In the genomic region with DNA sequence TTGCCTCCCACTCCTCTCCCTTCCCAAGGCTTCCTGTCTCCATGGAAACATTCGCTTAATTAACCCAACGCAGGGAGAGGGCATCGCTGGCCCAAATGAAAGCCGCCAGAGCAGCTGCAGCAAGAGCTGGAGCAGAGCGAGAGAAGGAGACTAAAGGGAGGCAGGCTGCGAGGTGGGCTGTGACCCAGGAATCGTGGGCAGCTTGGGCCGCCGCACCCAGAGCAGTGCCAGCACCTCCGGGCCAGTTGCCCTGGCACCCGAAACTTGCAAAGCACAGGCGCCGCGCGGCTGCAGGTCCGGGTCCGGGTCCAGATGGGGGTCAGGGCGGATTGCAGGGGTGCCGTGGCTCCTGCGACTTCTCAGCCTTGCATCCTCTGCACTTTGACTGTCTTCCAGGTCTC, we compare ENCODE assay signal across 10 cellular contexts. TPM values are rescaled to one million over a fixed set of nuclear protein-coding genes. Genes with fewer than 3 reads are reported as not detected.
A peak's percentile ranks its signal among the peaks of the same experiment; 100 is the strongest.
DNase-seq lines count a peak whose midpoint lies in the region; ATAC-seq and TF ChIP-seq lines count a peak whose summit lies in the region.
"Had no signal": no experiment of that assay in that cellular context is flagged by ENCODE, and none has a peak within 500 bp of the region (broad histone marks: within the 10 kb centered on the region; RNA-seq: fewer than 3 reads in every experiment).

No MANE protein-coding gene starts in this region.

- H3K4me3 Mint-ChIP-seq in endodermal cell: no peak overlapping the region
- H3K4me3 Mint-ChIP-seq: type B pancreatic cell had no signal

- no peaks in the 10 kb centered on the region for H3K4me1 Mint-ChIP-seq in endodermal cell

- H3K9me3 Mint-ChIP-seq in endodermal cell: no peaks in the 10 kb centered on the region

- TF ChIP-seq CTCF in AG04449 (IDR thresholded peaks at IDR 0.05; ENCODE audit: insufficient read depth, low read length, missing control alignments): no peak
- TF ChIP-seq CTCF in endodermal cell (conservative IDR thresholded peaks at IDR 0.05): no peak

- H3K4me3 ChIP-seq in AG04449 (ENCODE audit: low read depth, low read length) (peak overlapping the region; percentile 51), endodermal cell (ENCODE audit: low read length) (no peak overlapping the region)

- peaks cover 11% of the 10 kb centered on the region for H3K27me3 Mint-ChIP-seq in endodermal cell (ENCODE audit: insufficient read depth)

- ATAC-seq in HG03045 (IDR thresholded peaks at IDR 0.05; ENCODE audit: unreplicated experiment): no peak

- no peaks in the 10 kb centered on the region for H3K4me1 ChIP-seq in endodermal cell (ENCODE audit: control insufficient read depth, insufficient read depth, low read length)

- no peak overlapping the region for H3K27ac ChIP-seq in endodermal cell (ENCODE audit: low read depth, low read length)

- POLR2A ChIA-PET in AG04449 (lab: Yijun Ruan, JAX): interaction anchor here (0.6 kb wide), 1 partner anchor 19 kb away, joined by 3 read pairs; no protein-coding TSS in a partner anchor

- DNase-seq in AG04449 (ENCODE audit: low read depth, low spot score): no peak
- DNase-seq in NCI-H2227 (lab: John Stamatoyannopoulos, UW; ENCODE audit: unreplicated experiment): peak; percentile 58
- DNase-seq in endodermal cell: peak; percentile 72
- peak; percentile 16 for DNase-seq in myocyte (ENCODE audit: low read depth)
- no peak for DNase-seq in COLO668 (lab: John Stamatoyannopoulos, UW; ENCODE audit: unreplicated experiment)
- DNase-seq in activated CD8-positive, alpha-beta memory T cell treated with anti-CD3 and anti-CD28 coated beads, Interleukin-2, amount 50 U/mL, for 48 hours: no peak
- DNase-seq in DMS153 treated with DMSO at 0.1 percent for 48 hours (lab: John Stamatoyannopoulos, UW; ENCODE audit: unreplicated experiment): no peak
- DNase-seq: activated CD4-positive, alpha-beta T cell treated with anti-CD3 and anti-CD28 coated beads for 1 hour had no signal

- H3K9me3 ChIP-seq in endodermal cell (ENCODE audit: control insufficient read depth, low read length): no peaks in the 10 kb centered on the region

- no peak overlapping the region for H3K9ac ChIP-seq in endodermal cell (ENCODE audit: extremely low read depth, low read length, poor library complexity, severe bottlenecking)

- no peaks in the 10 kb centered on the region for H3K36me3 Mint-ChIP-seq in endodermal cell (ENCODE audit: low read depth)
- H3K36me3 Mint-ChIP-seq: type B pancreatic cell had no signal

- no peaks in the 10 kb centered on the region for H3K36me3 ChIP-seq in endodermal cell (ENCODE audit: control insufficient read depth, insufficient read depth, low read length)

- WGBS in endodermal cell (ENCODE audit: insufficient coverage in 1 of 2, insufficient read length in 1 of 2), 2 experiments: 93 to 96% methylated on average over 14 to 20 of the region's 20 CpGs

- H3K27ac Mint-ChIP-seq in endodermal cell: no peak overlapping the region
- H3K27ac Mint-ChIP-seq: type B pancreatic cell had no signal

- CTCF ChIA-PET in AG04449 (lab: Yijun Ruan, JAX): interaction anchor here (0.7 to 1.9 kb wide), 6 partner anchors 10 to 546 kb away, joined by 3 to 12 read pairs (median 4); no protein-coding TSS in a partner anchor

- no peaks in the 10 kb centered on the region for H3K27me3 ChIP-seq in endodermal cell (ENCODE audit: control insufficient read depth, insufficient read depth, low read length, poor library complexity, severe bottlenecking)

RNA-seq across cellular contexts. Expression of a gene that starts 43.4 kb away (rescaled TPM):
- total RNA-seq in endodermal cell (under 1 TPM in 1 of 2 donors, not detected in 1; 0.13 TPM), myocyte (0.47 and 0.72 TPM in 2 replicates)
- 0.18 TPM for polyA plus RNA-seq in endodermal cell (2013, experiment 1 of 2)
- polyA plus RNA-seq in endodermal cell (2013, experiment 2 of 2): 0.25 TPM
- 0.18 TPM for polyA plus RNA-seq in myocyte (2012)

Comparison
In these comparisons a context has a peak if more than half of its experiments do, and no peak if none do; other contexts are left out.
1. DNase-seq: peak in NCI-H2227 (single experiment), endodermal cell (single experiment) and myocyte (single experiment); none in AG04449 (single experiment), COLO668 (single experiment), activated CD8-positive, alpha-beta memory T cell treated with anti-CD3 and anti-CD28 coated beads, Interleukin-2, amount 50 U/mL, for 48 hours (single experiment) and DMS153 treated with DMSO at 0.1 percent for 48 hours (single experiment).